Comparison of ENCODE assay signal across 9 cellular contexts in genomic region chr22:39634530-39635399, GRCh38.
DNase-seq lines count a peak whose midpoint lies in the region; ATAC-seq and TF ChIP-seq lines count a peak whose summit lies in the region.
"Had no signal": no experiment of that assay in that cellular context is flagged by ENCODE, and none has a peak within 500 bp of the region (broad histone marks: within the 10 kb centered on the region; RNA-seq: fewer than 3 reads in every experiment).

No MANE protein-coding gene starts in this region.

- peaks cover 9% of the 10 kb centered on the region for H3K4me1 Mint-ChIP-seq in activated naive CD8-positive, alpha-beta T cell treated with anti-CD3 and anti-CD28 coated beads for 36 hours
- H3K4me1 Mint-ChIP-seq: activated B cell treated with CpG ODN at 0.5 μM for 24 hours had no signal

- peaks cover 0 to 17% (median 0%) of the 10 kb centered on the region in 4 donors for H3K9me3 ChIP-seq in tibial nerve

- POLR2A ChIA-PET in BJ (lab: Charles Lee), result no interaction called here

- H3K4me3 ChIP-seq in BJ (ENCODE audit: low read depth, low read length) (no peak overlapping the region), HL-60 (replicated peaks; ENCODE audit: insufficient read depth, low read length) (no peak overlapping the region), tibial nerve (no peak overlapping the region)

- no peak overlapping the region for H3K27ac Mint-ChIP-seq in activated naive CD8-positive, alpha-beta T cell treated with anti-CD3 and anti-CD28 coated beads for 36 hours
- H3K27ac Mint-ChIP-seq: activated B cell treated with CpG ODN at 0.5 μM for 24 hours had no signal

- DNase-seq in BJ (ENCODE audit: low read depth), result peak; percentile 6
- DNase-seq in HL-60 (ENCODE audit: low read depth in 1 of 2, low spot score in 1 of 2), result peak; percentile 20 to 34
- DNase-seq in activated naive CD8-positive, alpha-beta T cell treated with anti-CD3 and anti-CD28 coated beads for 36 hours, result peak; percentile 20
- DNase-seq in left colon, result peak; percentile 15 to 31
- no peak for DNase-seq in NCI-H1092 treated with DMSO at 0.1 percent for 48 hours (lab: John Stamatoyannopoulos, UW)
- no peak for DNase-seq in cortex of kidney (lab: John Stamatoyannopoulos, UW)
- no peak for DNase-seq in tibial nerve (ENCODE audit: low spot score in 2 of 2)
- DNase-seq: activated B cell treated with CpG ODN at 0.5 μM for 24 hours had no signal

- no peak overlapping the region for H3K27ac ChIP-seq in HL-60 (replicated peaks)
- no peak overlapping the region for H3K27ac ChIP-seq in tibial nerve

- peaks cover 2% of the 10 kb centered on the region for H3K9me3 Mint-ChIP-seq in activated naive CD8-positive, alpha-beta T cell treated with anti-CD3 and anti-CD28 coated beads for 36 hours

- no peaks in the 10 kb centered on the region for H3K4me1 ChIP-seq in tibial nerve

- H3K4me3 Mint-ChIP-seq in activated naive CD8-positive, alpha-beta T cell treated with anti-CD3 and anti-CD28 coated beads for 36 hours, result no peak overlapping the region
- H3K4me3 Mint-ChIP-seq: activated B cell treated with CpG ODN at 0.5 μM for 24 hours had no signal

- H3K36me3 ChIP-seq in BJ (ENCODE audit: control insufficient read depth, insufficient read depth, low read length), result no peaks in the 10 kb centered on the region
- H3K36me3 ChIP-seq in tibial nerve, result no peaks in the 10 kb centered on the region

- intact Hi-C loops in left colon (cut with DNase I, micrococcal nuclease), result no loop called here

- H3K36me3 Mint-ChIP-seq in activated naive CD8-positive, alpha-beta T cell treated with anti-CD3 and anti-CD28 coated beads for 36 hours, result no peaks in the 10 kb centered on the region

- CTCF ChIA-PET in BJ (lab: Yijun Ruan, JAX), result no interaction called here

- H3K27me3 Mint-ChIP-seq in activated naive CD8-positive, alpha-beta T cell treated with anti-CD3 and anti-CD28 coated beads for 36 hours, result peaks cover 3% of the 10 kb centered on the region

- no peak for TF ChIP-seq EP300 in tibial nerve (IDR thresholded peaks at IDR 0.05)

- 80% methylated on average over 18 of the region's 18 CpGs for WGBS in tibial nerve, 2 donors

- TF ChIP-seq POLR2A in tibial nerve (IDR thresholded peaks at IDR 0.05), result no peak

- H3K27me3 ChIP-seq in BJ (ENCODE audit: control insufficient read depth, insufficient read depth, low read length), result peaks cover 2% of the 10 kb centered on the region; the same call in 1 of the 2 replicates
- no peaks in the 10 kb centered on the region for H3K27me3 ChIP-seq in HL-60 (ENCODE audit: insufficient read depth, poor library complexity, severe bottlenecking)
- peaks cover 0 to 7% of the 10 kb centered on the region in 2 donors for H3K27me3 ChIP-seq in tibial nerve

- no peak for TF ChIP-seq CTCF in BJ (IDR thresholded peaks at IDR 0.05; ENCODE audit: insufficient read depth, low read depth, low read length)
- TF ChIP-seq CTCF in HL-60 (IDR thresholded peaks at IDR 0.05; ENCODE audit: insufficient read depth, low read length), result no peak
- no peak for TF ChIP-seq CTCF in tibial nerve (IDR thresholded peaks at IDR 0.05)

- ATAC-seq in left colon (peak; percentile 37), HG03196 (IDR thresholded peaks at IDR 0.05; ENCODE audit: unreplicated experiment) (no peak)

Comparison
In these comparisons a context has a peak if more than half of its experiments do, and no peak if none do; other contexts are left out.
1. DNase-seq: peak in BJ (single experiment), HL-60 (2 of 2), activated naive CD8-positive, alpha-beta T cell treated with anti-CD3 and anti-CD28 coated beads for 36 hours (single experiment) and left colon (2 of 2); none in NCI-H1092 treated with DMSO at 0.1 percent for 48 hours (single experiment), cortex of kidney (single experiment) and tibial nerve (0 of 2).